23 cellular contexts compared by ENCODE assay signal in the genomic region with DNA sequence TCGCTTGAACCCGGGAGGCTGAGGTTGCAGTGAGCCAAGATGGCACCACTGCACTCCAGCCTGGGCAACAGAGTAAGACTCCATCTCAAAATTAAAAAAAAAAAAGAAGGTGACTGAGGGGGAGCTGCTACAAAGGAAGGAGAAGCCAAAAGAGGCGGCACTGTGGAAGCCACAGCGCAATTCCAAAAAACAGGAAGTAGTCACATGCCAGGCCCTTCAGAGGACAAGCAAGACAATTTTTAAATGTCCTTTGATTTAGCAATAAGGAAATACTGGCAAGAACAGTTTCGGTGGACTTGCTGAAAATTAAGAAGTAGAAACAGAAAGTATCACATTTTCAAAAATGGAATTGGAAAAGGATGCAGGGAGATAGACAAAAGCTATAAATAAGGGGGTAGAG.
A peak's percentile ranks its signal among the peaks of the same experiment; 100 is the strongest.
DNase-seq lines count a peak whose midpoint lies in the region; ATAC-seq and TF ChIP-seq lines count a peak whose summit lies in the region.
"Had no signal": no experiment of that assay in that cellular context is flagged by ENCODE, and none has a peak within 500 bp of the region (broad histone marks: within the 10 kb centered on the region; RNA-seq: fewer than 3 reads in every experiment).

No MANE protein-coding gene starts in this region.

- H3K9ac ChIP-seq in skeletal muscle tissue (ENCODE audit: low read depth in 1 of 3, low read length in 3 of 3) = no peak overlapping the region

- peaks cover 0 to 6% (median 4%) of the 10 kb centered on the region in 3 donors for H3K4me1 ChIP-seq in skeletal muscle tissue (ENCODE audit: control insufficient read depth in 3 of 3, insufficient read depth in 3 of 3, low read length in 3 of 3)

- H3K9me3 ChIP-seq in skeletal muscle tissue (ENCODE audit: control insufficient read depth in 3 of 3, low read length in 3 of 3) = no peaks in the 10 kb centered on the region
- H3K9me3 ChIP-seq: body of pancreas had no signal

- TF ChIP-seq CTCF in dorsolateral prefrontal cortex (IDR thresholded peaks at IDR 0.05 in 54 of 56, conservative IDR thresholded peaks at IDR 0.05 in 2 of 56; ENCODE audit: low read depth in 1 of 56, partially characterized antibody in 56 of 56) = no peak

- H3K27ac ChIP-seq in dorsolateral prefrontal cortex = peak overlapping the region in 55 of 59 donors; percentile 3 to 99 (median 66)
- H3K27ac ChIP-seq in skeletal muscle tissue (ENCODE audit: low read depth, low read length) = peak overlapping the region; percentile 31

- H3K27me3 ChIP-seq in dorsolateral prefrontal cortex = no peaks in the 10 kb centered on the region
- H3K27me3 ChIP-seq in skeletal muscle tissue (ENCODE audit: control insufficient read depth in 3 of 3, insufficient read depth in 3 of 3, low read length in 3 of 3) = no peaks in the 10 kb centered on the region
- H3K27me3 ChIP-seq: body of pancreas had no signal

- H3K4me3 ChIP-seq in dorsolateral prefrontal cortex (peak overlapping the region in 2 of 59 donors; percentile 4 to 6), skeletal muscle tissue (ENCODE audit: low read length in 3 of 3) (peak overlapping the region in 1 of 3 donors; percentile 3)
- H3K4me3 ChIP-seq: body of pancreas, K562, skin epidermis had no signal

- no peaks in the 10 kb centered on the region for H3K36me3 ChIP-seq in skeletal muscle tissue (ENCODE audit: control insufficient read depth in 3 of 3, insufficient read depth in 3 of 3, low read length in 3 of 3)

- intact Hi-C loops in dorsolateral prefrontal cortex (cut with DNase I) = loop anchor here in 1 of 2 donors (5.0 kb wide), 1 partner anchor 98 kb away; no protein-coding TSS in a partner anchor

- ATAC-seq in GM21367 (IDR thresholded peaks at IDR 0.05; ENCODE audit: unreplicated experiment) = no peak
- ATAC-seq: activated CD8-positive, alpha-beta T cell treated with anti-CD3 and anti-CD28 coated beads, Interleukin-2, amount 10 ng/mL, durations not matched to agents 7 days and 5 days; activated naive CD4-positive, alpha-beta T cell treated with anti-CD3 and anti-CD28 coated beads, Interleukin-2, amount 50 U/mL, for 72 hours; body of pancreas; K562; natural killer cell had no signal

- DNase-seq in GF-D8 (lab: John Stamatoyannopoulos, UW) (peak; percentile 73), NOMO-1 treated with DMSO at 0.1 percent for 48 hours (lab: John Stamatoyannopoulos, UW; ENCODE audit: unreplicated experiment) (peak; percentile 65), dorsolateral prefrontal cortex (peak in 1 of 10 donors; percentile 45), RPMI8226 (no peak), SIG-M5 (lab: John Stamatoyannopoulos, UW) (no peak)
- DNase-seq in activated CD8-positive, alpha-beta memory T cell treated with anti-CD3 and anti-CD28 coated beads, Interleukin-2, amount 50 U/mL, for 48 hours = no peak
- DNase-seq: activated CD4-positive, CD25-positive, alpha-beta regulatory T cell; activated CD8-positive, alpha-beta T cell treated with anti-CD3 and anti-CD28 coated beads, Interleukin-2, amount 10 ng/mL, durations not matched to agents 7 days and 5 days; CD8-positive, alpha-beta memory T cell; cortex of kidney; hypothalamus; islet precursor cell; natural killer cell; NCI-H1092 treated with DMSO at 0.1 percent for 48 hours; NCI-H2081; NCI-H446 treated with DMSO at 0.1 percent for 48 hours; SHP77 had no signal

Comparison
In these comparisons a context has a peak if more than half of its experiments do, and no peak if none do; other contexts are left out.
1. DNase-seq: peak in GF-D8 (single experiment) and NOMO-1 treated with DMSO at 0.1 percent for 48 hours (single experiment); none in activated CD8-positive, alpha-beta memory T cell treated with anti-CD3 and anti-CD28 coated beads, Interleukin-2, amount 50 U/mL, for 48 hours (single experiment), RPMI8226 (single experiment) and SIG-M5 (single experiment).